ENCODE assay signal across 11 cellular contexts in the genomic region with DNA sequence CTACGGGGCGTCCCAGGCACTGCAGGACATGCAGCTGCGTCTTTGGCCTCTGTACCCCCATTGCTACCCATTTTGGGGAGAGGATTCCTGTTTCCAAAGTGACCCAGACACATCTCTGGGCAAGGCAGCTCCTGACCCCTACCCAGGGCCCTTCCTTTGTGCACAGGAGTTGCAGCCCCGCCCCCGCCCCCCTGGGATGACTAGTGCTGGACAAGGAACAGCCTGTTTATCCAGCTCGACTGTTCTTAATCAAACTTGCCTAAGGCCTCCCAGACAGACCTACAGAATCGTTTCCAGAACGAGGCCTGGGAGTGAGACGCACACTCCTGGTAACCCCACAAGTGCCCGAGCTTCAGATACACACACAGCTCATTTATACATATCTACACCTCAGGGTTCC. TPM values are rescaled to one million over a fixed set of nuclear protein-coding genes. Genes with fewer than 3 reads are reported as not detected.
DNase-seq lines count a peak whose midpoint lies in the region; ATAC-seq lines count a peak whose summit lies in the region.
"Had no signal": no experiment of that assay in that cellular context is flagged by ENCODE, and none has a peak within 500 bp of the region (broad histone marks: within the 10 kb centered on the region; RNA-seq: fewer than 3 reads in every experiment).

No MANE protein-coding gene starts in this region.

- H3K9me3 Mint-ChIP-seq in activated CD4-positive, alpha-beta T cell treated with anti-CD3 and anti-CD28 coated beads, Interleukin-2, amount 10 ng/mL, durations not matched to agents 24 days and 14 days, result no peaks in the 10 kb centered on the region
- no peaks in the 10 kb centered on the region for H3K9me3 Mint-ChIP-seq in T-cell

- POLR2A ChIA-PET in T-cell (lab: Charles Lee), result no interaction called here

- CTCF ChIA-PET in T-cell (lab: Charles Lee), result no interaction called here

- no peaks in the 10 kb centered on the region for H3K9me3 ChIP-seq in skeletal muscle tissue (ENCODE audit: control insufficient read depth in 3 of 3, low read length in 3 of 3)
- H3K9me3 ChIP-seq: tibial artery had no signal

- H3K36me3 ChIP-seq in skeletal muscle tissue (ENCODE audit: control insufficient read depth in 3 of 3, insufficient read depth in 3 of 3, low read length in 3 of 3), result peaks cover 39 to 47% (median 42%) of the 10 kb centered on the region in 3 donors

- DNase-seq in activated CD4-positive, alpha-beta T cell treated with anti-CD3 and anti-CD28 coated beads, Interleukin-2, amount 10 ng/mL, durations not matched to agents 24 days and 14 days, result no peak
- DNase-seq in activated CD4-positive, alpha-beta T cell treated with anti-CD3 and anti-CD28 coated beads, Interleukin-2, amount 50 U/mL, for 1 hour, result no peak
- DNase-seq in T-cell (no peak), fibroblast of peridontal ligament (ENCODE audit: extremely low read depth) (peak; percentile 49), UCSD-AML1 (lab: John Stamatoyannopoulos, UW; ENCODE audit: unreplicated experiment) (no peak)
- no peak for DNase-seq in activated CD4-positive, alpha-beta T cell treated with anti-CD3 and anti-CD28 coated beads, Interleukin-2, amount 50 U/mL, for 4 hours
- DNase-seq: NCI-H187, tibial artery had no signal

- H3K27me3 ChIP-seq in skeletal muscle tissue (ENCODE audit: control insufficient read depth in 3 of 3, insufficient read depth in 3 of 3, low read length in 3 of 3), result no peaks in the 10 kb centered on the region
- H3K27me3 ChIP-seq: tibial artery had no signal

- intact Hi-C loops in activated CD4-positive, alpha-beta T cell treated with anti-CD3 and anti-CD28 coated beads, Interleukin-2, amount 10 ng/mL, durations not matched to agents 24 days and 14 days (cut with micrococcal nuclease), result no loop called here

- H3K36me3 Mint-ChIP-seq in activated CD4-positive, alpha-beta T cell treated with anti-CD3 and anti-CD28 coated beads, Interleukin-2, amount 10 ng/mL, durations not matched to agents 24 days and 14 days (ENCODE audit: low read depth), result peaks cover 42% of the 10 kb centered on the region
- peaks cover 32% of the 10 kb centered on the region for H3K36me3 Mint-ChIP-seq in T-cell

- H3K4me1 ChIP-seq in skeletal muscle tissue (ENCODE audit: control insufficient read depth in 3 of 3, insufficient read depth in 3 of 3, low read length in 3 of 3), result peaks cover 37 to 63% (median 50%) of the 10 kb centered on the region in 3 donors

- H3K27ac Mint-ChIP-seq in activated CD4-positive, alpha-beta T cell treated with anti-CD3 and anti-CD28 coated beads, Interleukin-2, amount 10 ng/mL, durations not matched to agents 24 days and 14 days, result no peak overlapping the region
- no peak overlapping the region for H3K27ac Mint-ChIP-seq in T-cell

- peak overlapping the region in 2 of 3 donors; percentile 98 for H3K4me3 ChIP-seq in skeletal muscle tissue (ENCODE audit: low read length in 3 of 3)

- H3K4me1 Mint-ChIP-seq in activated CD4-positive, alpha-beta T cell treated with anti-CD3 and anti-CD28 coated beads, Interleukin-2, amount 10 ng/mL, durations not matched to agents 24 days and 14 days, result peaks cover 13% of the 10 kb centered on the region
- peaks cover 24 to 36% (median 27%) of the 10 kb centered on the region in 3 donors for H3K4me1 Mint-ChIP-seq in T-cell

- H3K27ac ChIP-seq in skeletal muscle tissue (ENCODE audit: low read depth, low read length), result no peak overlapping the region
- H3K27ac ChIP-seq: tibial artery had no signal

- H3K4me3 Mint-ChIP-seq in activated CD4-positive, alpha-beta T cell treated with anti-CD3 and anti-CD28 coated beads, Interleukin-2, amount 10 ng/mL, durations not matched to agents 24 days and 14 days, result peak overlapping the region; percentile 100
- peak overlapping the region in 2 of 3 donors; percentile 92 to 95 for H3K4me3 Mint-ChIP-seq in T-cell

- H3K9ac ChIP-seq in skeletal muscle tissue (ENCODE audit: low read depth in 1 of 3, low read length in 3 of 3), result peak overlapping the region in 1 of 3 donors; percentile 40

- peaks cover 3% of the 10 kb centered on the region for H3K27me3 Mint-ChIP-seq in activated CD4-positive, alpha-beta T cell treated with anti-CD3 and anti-CD28 coated beads, Interleukin-2, amount 10 ng/mL, durations not matched to agents 24 days and 14 days
- no peaks in the 10 kb centered on the region for H3K27me3 Mint-ChIP-seq in T-cell

- ATAC-seq in T-cell (replicated peaks in 1 of 4) (no peak), GM21619 (IDR thresholded peaks at IDR 0.05; ENCODE audit: unreplicated experiment) (no peak)

RNA-seq across cellular contexts. Expression of gene DIPK1B, which starts 13.2 kb away (rescaled TPM):
- total RNA-seq in activated CD4-positive, alpha-beta T cell treated with anti-CD3 and anti-CD28 coated beads, Interleukin-2, amount 10 ng/mL, durations not matched to agents 24 days and 14 days, result 1.1 and 1.5 TPM in 2 replicates
- 1 to 10 TPM in 1 of 5 donors, under 1 TPM in 4; 0.25 to 2.1 (median 0.77) TPM for total RNA-seq in T-cell
- total RNA-seq in skeletal muscle tissue, result 11.0 TPM
- total RNA-seq: CD4-positive, alpha-beta memory T cell had no signal

RNA-seq across cellular contexts. Expression of gene LCN10, which starts 17.1 kb away (rescaled TPM):
- total RNA-seq in activated CD4-positive, alpha-beta T cell treated with anti-CD3 and anti-CD28 coated beads, Interleukin-2, amount 10 ng/mL, durations not matched to agents 24 days and 14 days, result 1.1 and 1.7 TPM in 2 replicates
- 1 to 10 TPM; 1.3 to 2.8 (median 2.2) TPM for total RNA-seq in T-cell
- 2.1 TPM for total RNA-seq in skeletal muscle tissue

RNA-seq across cellular contexts. Expression of gene LCN6, which starts 22.7 kb away (rescaled TPM):
- not detected in 2 replicates for total RNA-seq in activated CD4-positive, alpha-beta T cell treated with anti-CD3 and anti-CD28 coated beads, Interleukin-2, amount 10 ng/mL, durations not matched to agents 24 days and 14 days
- total RNA-seq in T-cell (not detected), skeletal muscle tissue (not detected)
- total RNA-seq: CD4-positive, alpha-beta memory T cell had no signal

RNA-seq across cellular contexts. Expression of gene LCN8, which starts 32.4 kb away (rescaled TPM):
- total RNA-seq in activated CD4-positive, alpha-beta T cell treated with anti-CD3 and anti-CD28 coated beads, Interleukin-2, amount 10 ng/mL, durations not matched to agents 24 days and 14 days, result not detected in 2 replicates
- total RNA-seq in T-cell (under 1 TPM in 1 of 5 donors, not detected in 4; 0.16 TPM), skeletal muscle tissue (not detected)
- total RNA-seq: CD4-positive, alpha-beta memory T cell had no signal

RNA-seq across cellular contexts. Expression of gene AGPAT2, which starts 38.4 kb away (rescaled TPM):
- 25.6 and 25.9 TPM in 2 replicates for total RNA-seq in activated CD4-positive, alpha-beta T cell treated with anti-CD3 and anti-CD28 coated beads, Interleukin-2, amount 10 ng/mL, durations not matched to agents 24 days and 14 days
- total RNA-seq in T-cell (10 to 100 TPM in 4 of 5 donors, 1 to 10 TPM in 1; 6.5 to 13.0 (median 12.1) TPM), skeletal muscle tissue (27.1 TPM)
